8 cellular contexts compared by ENCODE assay signal in genomic region chr13:60267498-60268202, GRCh38.
DNase-seq lines count a peak whose midpoint lies in the region; ATAC-seq, FAIRE-seq and TF ChIP-seq lines count a peak whose summit lies in the region.

No MANE protein-coding gene starts in this region.

- no peaks in the 10 kb centered on the region for H3K79me1 ChIP-seq in neuronal stem cell (ENCODE audit: low read depth, low read length)

- no peak overlapping the region for H2BK5ac ChIP-seq in neuronal stem cell (ENCODE audit: low read length)

- H3K4me2 ChIP-seq in neuronal stem cell (ENCODE audit: insufficient read depth, low read length, poor library complexity, severe bottlenecking): peak overlapping the region; percentile 48

- no peak overlapping the region for H2BK120ac ChIP-seq in neuronal stem cell (ENCODE audit: low read depth, low read length)

- TF ChIP-seq CTCF in D721Med (IDR thresholded peaks at IDR 0.05; ENCODE audit: insufficient read depth, missing control alignments): no peak

- no peak overlapping the region for H3K23ac ChIP-seq in neuronal stem cell (ENCODE audit: low read depth, low read length, poor library complexity)

- no peak overlapping the region for H4K91ac ChIP-seq in neuronal stem cell (ENCODE audit: low read depth, low read length, poor library complexity)

- FAIRE-seq in D721Med (lab: Jason Lieb, UNC): no peak

- DNase-seq in ELR (ENCODE audit: low read depth): peak; percentile 6
- peak; percentile 95 for DNase-seq in NCI-H69 (lab: John Stamatoyannopoulos, UW)
- no peak for DNase-seq in neuronal stem cell (ENCODE audit: low spot score)
- DNase-seq in D721Med (ENCODE audit: insufficient read length, low spot score): no peak
- no peak for DNase-seq in NCI-H2107 treated with DMSO at 0.1 percent for 48 hours (lab: John Stamatoyannopoulos, UW; ENCODE audit: unreplicated experiment)

- H2AK5ac ChIP-seq in neuronal stem cell (ENCODE audit: low read depth, low read length): no peak overlapping the region

- H3K9me3 ChIP-seq in endocrine pancreas (ENCODE audit: control insufficient read depth, low read length): no peaks in the 10 kb centered on the region
- H3K9me3 ChIP-seq in neuronal stem cell (replicated peaks in 1 of 2; ENCODE audit: control insufficient read depth in 2 of 2, insufficient read depth in 1 of 2, low read depth in 1 of 2, low read length in 2 of 2): no peaks in the 10 kb centered on the region

- no peaks in the 10 kb centered on the region for H3K27me3 ChIP-seq in endocrine pancreas (ENCODE audit: control insufficient read depth, insufficient read depth, low read length)
- H3K27me3 ChIP-seq in neuronal stem cell (ENCODE audit: control insufficient read depth in 3 of 3, insufficient read depth in 3 of 3, low read depth in 1 of 3, low read length in 3 of 3): no peaks in the 10 kb centered on the region

- H3K4me1 ChIP-seq in endocrine pancreas (ENCODE audit: control insufficient read depth, insufficient read depth, low read length): no peaks in the 10 kb centered on the region
- H3K4me1 ChIP-seq in neuronal stem cell (ENCODE audit: control insufficient read depth in 2 of 2, insufficient read depth in 1 of 2, low read depth in 1 of 2, low read length in 2 of 2): peaks cover 0 to 2% of the 10 kb centered on the region in 2 donors

- H3K18ac ChIP-seq in neuronal stem cell (ENCODE audit: low read length): no peak overlapping the region

- H3K4ac ChIP-seq in neuronal stem cell (ENCODE audit: low read length): no peak overlapping the region

- H4K8ac ChIP-seq in neuronal stem cell (ENCODE audit: low read depth, low read length): no peak overlapping the region

- ATAC-seq in GM21825 (IDR thresholded peaks at IDR 0.05; ENCODE audit: unreplicated experiment): peak; percentile 75
- no peak for ATAC-seq in HG03097 (IDR thresholded peaks at IDR 0.05; ENCODE audit: low FRiP score, unreplicated experiment)

- no CpG with 5 or more reads among the region's 24 CpGs for WGBS in neuronal stem cell (ENCODE audit: extremely low coverage in 2 of 2, insufficient read length in 2 of 2, insufficient replicate concordance in 1 of 2), 2 donors

- H3K9ac ChIP-seq in endocrine pancreas (ENCODE audit: control insufficient read depth, insufficient read depth, low read length) (no peak overlapping the region), neuronal stem cell (ENCODE audit: low read depth, low read length, poor library complexity) (no peak overlapping the region)

- H3K4me3 ChIP-seq in endocrine pancreas (ENCODE audit: control insufficient read depth, insufficient read depth, low read length) (peak overlapping the region; percentile 49), neuronal stem cell (ENCODE audit: low read length in 2 of 2) (peak overlapping the region; percentile 49 to 78)

- no peak overlapping the region for H2BK15ac ChIP-seq in neuronal stem cell (ENCODE audit: low read length)

- no peak overlapping the region for H3K14ac ChIP-seq in neuronal stem cell (ENCODE audit: low read length)

- no peak overlapping the region for H3K27ac ChIP-seq in neuronal stem cell (replicated peaks; ENCODE audit: low read length)

- peak overlapping the region; percentile 86 for H2AFZ ChIP-seq in neuronal stem cell (ENCODE audit: low read length)

- H3K36me3 ChIP-seq in endocrine pancreas (ENCODE audit: control insufficient read depth, insufficient read depth, low read length): no peaks in the 10 kb centered on the region
- no peaks in the 10 kb centered on the region for H3K36me3 ChIP-seq in neuronal stem cell (replicated peaks in 1 of 2; ENCODE audit: control insufficient read depth in 2 of 2, insufficient read depth in 2 of 2, low read length in 2 of 2)

- H2BK12ac ChIP-seq in neuronal stem cell (ENCODE audit: low read length): no peak overlapping the region

Comparison
In these comparisons a context has a peak if more than half of its experiments do, and no peak if none do; other contexts are left out.
1. DNase-seq: peak in ELR (single experiment) and NCI-H69 (single experiment); none in neuronal stem cell (single experiment), D721Med (single experiment) and NCI-H2107 treated with DMSO at 0.1 percent for 48 hours (single experiment).